In the genomic region with DNA sequence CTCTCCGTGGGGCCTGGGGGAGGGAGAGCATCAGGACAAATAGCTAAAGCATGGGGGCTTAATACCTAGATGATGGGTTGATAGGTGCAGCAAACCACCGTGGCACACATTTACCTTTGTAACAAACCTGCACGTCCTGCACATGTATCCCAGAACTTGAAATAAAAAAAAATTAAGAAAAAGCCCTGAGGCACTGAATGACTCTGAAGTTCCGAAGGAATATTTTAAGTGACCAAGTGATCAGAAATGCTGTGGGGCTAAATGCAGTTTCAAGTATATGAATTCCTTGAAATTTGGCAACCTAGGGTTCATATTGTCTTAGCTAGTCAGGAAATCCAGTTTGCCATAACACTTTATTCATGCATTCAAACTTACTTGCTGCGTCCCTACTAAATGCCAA, we compare ENCODE assay signal across 7 cellular contexts.
"Had no signal": no experiment of that assay in that cellular context is flagged by ENCODE, and none has a peak within 500 bp of the region (broad histone marks: within the 10 kb centered on the region; RNA-seq: fewer than 3 reads in every experiment).

No MANE protein-coding gene starts in this region.

- ATAC-seq: K562 had no signal

- H3K27ac Mint-ChIP-seq: H9 had no signal

- FAIRE-seq: HTR-8/SVneo, K562 had no signal

- H3K4me3 ChIP-seq: K562 had no signal

- H3K4me3 Mint-ChIP-seq: H9 had no signal

- DNase-seq: GOT3, H9, HCEC 1CT, IMR-90, KG1 had no signal
